Comparison of ENCODE assay signal across 23 cellular contexts in the genomic region with DNA sequence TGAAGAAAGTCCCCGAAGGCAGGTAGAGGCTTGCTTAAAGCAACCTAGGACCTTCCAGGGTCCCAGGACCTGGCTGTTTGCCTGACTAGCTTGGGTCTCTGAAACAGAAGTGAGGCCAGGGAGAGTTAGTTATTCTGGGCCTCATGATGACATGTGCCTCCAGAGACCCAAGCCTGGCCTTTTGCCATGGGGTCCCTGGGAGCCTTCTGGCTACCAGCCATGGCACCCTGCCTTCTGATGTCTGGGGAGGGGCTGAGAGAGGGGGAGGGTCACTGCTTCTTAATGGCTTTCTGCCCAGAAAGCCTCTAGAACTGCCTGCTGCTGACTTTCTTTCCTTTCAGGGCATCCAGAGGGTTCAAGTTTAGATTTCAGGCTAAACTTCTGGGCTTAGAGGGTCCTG. TPM values are rescaled to one million over a fixed set of nuclear protein-coding genes. Genes with fewer than 3 reads are reported as not detected.
"Had no signal": no experiment of that assay in that cellular context is flagged by ENCODE, and none has a peak within 500 bp of the region (broad histone marks: within the 10 kb centered on the region; RNA-seq: fewer than 3 reads in every experiment).

No MANE protein-coding gene starts in this region.

- H3K4me1 ChIP-seq: gastrocnemius medialis, left lung, lower lobe of right lung, pancreas, spleen, testis had no signal

- ATAC-seq: effector memory CD8-positive, alpha-beta T cell; gastrocnemius medialis; naive thymus-derived CD8-positive, alpha-beta T cell; stimulated activated memory B cell treated with anti-CD40 and anti-IgM and Interleukin-4, amounts not matched to agents 10 μg/mL and 1 μg/mL and 100 μg/mL, for 72 hours; stimulated activated naive CD8-positive, alpha-beta T cell treated with anti-CD3 and anti-CD28 coated beads, Interleukin-15, Interleukin-2, amounts not matched to agents 100 U/mL and 50 U/mL, for 24 hours had no signal

- H3K4me3 ChIP-seq: left lung, testis had no signal

- H3K27me3 ChIP-seq: gastrocnemius medialis, sigmoid colon, testis, tibial artery had no signal

- H3K4me1 Mint-ChIP-seq: stimulated activated memory B cell treated with anti-CD40 and anti-IgM and Interleukin-4, amounts not matched to agents 10 μg/mL and 1 μg/mL and 100 μg/mL, for 72 hours had no signal

- H3K27ac ChIP-seq: esophagus squamous epithelium, gastrocnemius medialis, left lung, lower lobe of right lung, pancreas, sigmoid colon, spleen, testis, tibial artery had no signal

- H3K36me3 ChIP-seq: esophagus squamous epithelium, gastrocnemius medialis, left lung, lower lobe of right lung, pancreas, sigmoid colon, spleen, tibial artery had no signal

- DNase-seq: cortex of kidney; effector memory CD8-positive, alpha-beta T cell; erythroblast; esophagus squamous epithelium; gastrocnemius medialis; head of caudate nucleus; hippocampal formation; left cardiac atrium; left lung; lower lobe of right lung; naive thymus-derived CD8-positive, alpha-beta T cell; occipital lobe; pancreas; sigmoid colon; spleen; stimulated activated CD4-positive, alpha-beta T cell treated with anti-CD3 and anti-CD28 coated beads, Interleukin-4, amount 100 ng/mL, for 4 hours; stimulated activated naive CD8-positive, alpha-beta T cell treated with anti-CD3 and anti-CD28 coated beads, Interleukin-15, Interleukin-2, amounts not matched to agents 100 U/mL and 50 U/mL, for 24 hours; substantia nigra; testis; tibial artery had no signal

- H3K9me3 Mint-ChIP-seq: effector memory CD8-positive, alpha-beta T cell; naive thymus-derived CD8-positive, alpha-beta T cell; stimulated activated memory B cell treated with anti-CD40 and anti-IgM and Interleukin-4, amounts not matched to agents 10 μg/mL and 1 μg/mL and 100 μg/mL, for 72 hours; type B pancreatic cell had no signal

- H3K27ac Mint-ChIP-seq: effector memory CD8-positive, alpha-beta T cell; naive thymus-derived CD8-positive, alpha-beta T cell; progenitor cell of endocrine pancreas; stimulated activated memory B cell treated with anti-CD40 and anti-IgM and Interleukin-4, amounts not matched to agents 10 μg/mL and 1 μg/mL and 100 μg/mL, for 72 hours; type B pancreatic cell had no signal

- H3K4me3 Mint-ChIP-seq: effector memory CD8-positive, alpha-beta T cell; naive thymus-derived CD8-positive, alpha-beta T cell; stimulated activated memory B cell treated with anti-CD40 and anti-IgM and Interleukin-4, amounts not matched to agents 10 μg/mL and 1 μg/mL and 100 μg/mL, for 72 hours; type B pancreatic cell had no signal

- H3K9me3 ChIP-seq: esophagus squamous epithelium, gastrocnemius medialis, left lung, lower lobe of right lung, pancreas, sigmoid colon, spleen, testis, tibial artery had no signal

- H3K36me3 Mint-ChIP-seq: naive thymus-derived CD8-positive, alpha-beta T cell; stimulated activated memory B cell treated with anti-CD40 and anti-IgM and Interleukin-4, amounts not matched to agents 10 μg/mL and 1 μg/mL and 100 μg/mL, for 72 hours; type B pancreatic cell had no signal

RNA-seq across cellular contexts. Expression of a gene that starts 1.0 kb away (rescaled TPM):
- polyA plus RNA-seq: naive thymus-derived CD8-positive, alpha-beta T cell had no signal
